In the genomic region with DNA sequence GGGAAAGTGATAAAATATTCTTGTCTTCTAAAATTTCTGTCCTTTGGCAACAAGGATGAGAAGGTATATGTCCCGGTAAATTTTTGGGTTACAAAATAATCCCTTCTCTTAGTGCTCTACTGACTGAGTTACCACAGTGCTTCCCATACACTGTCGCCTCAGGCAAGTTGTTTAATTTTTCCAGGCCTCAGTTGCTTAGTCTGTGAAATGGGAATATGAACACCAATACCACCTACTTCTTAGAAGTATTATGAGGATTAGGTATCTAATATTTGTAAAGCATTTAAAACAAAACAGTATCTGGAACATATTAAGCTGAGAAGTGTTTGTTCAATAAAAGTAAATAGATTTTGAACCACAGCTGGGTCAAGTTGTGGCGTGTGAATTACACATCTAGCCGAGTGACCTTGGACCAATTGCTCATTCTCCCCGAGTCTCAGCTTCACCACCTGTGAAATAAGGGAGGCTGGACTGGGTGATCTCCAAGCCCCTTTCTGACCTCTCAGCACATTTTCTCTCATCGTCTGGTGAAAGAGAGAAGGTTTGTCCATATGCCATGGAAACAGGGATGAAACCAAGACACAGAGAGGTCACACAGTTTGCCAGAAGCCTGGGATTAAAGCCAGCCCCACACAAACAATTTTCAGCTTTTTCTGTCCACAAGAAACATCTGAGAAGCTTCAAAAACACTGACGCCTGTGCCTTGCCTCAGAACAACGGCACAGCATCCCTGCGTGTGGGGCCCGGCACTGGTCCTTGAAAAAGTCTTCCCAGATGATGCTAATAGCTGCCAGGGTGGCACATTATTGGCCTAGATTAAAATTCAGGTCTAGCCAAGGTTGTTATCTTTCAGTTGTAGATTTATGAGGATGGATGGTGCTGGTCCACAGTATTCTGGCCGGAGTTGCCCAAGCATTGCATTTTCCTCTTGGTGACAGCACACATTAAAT, we compare ENCODE assay signal across 31 cellular contexts.
"Had no signal": no experiment of that assay in that cellular context is flagged by ENCODE, and none has a peak within 500 bp of the region (broad histone marks: within the 10 kb centered on the region; RNA-seq: fewer than 3 reads in every experiment).

No MANE protein-coding gene starts in this region.

- H3K36me3 ChIP-seq: heart left ventricle had no signal

- H3K4me1 Mint-ChIP-seq: activated CD4-positive, alpha-beta T cell treated with anti-CD3 and anti-CD28 coated beads for 36 hours; activated CD4-positive, alpha-beta T cell treated with anti-CD3 and anti-CD28 coated beads, Interleukin-2, amount 10 ng/mL, durations not matched to agents 24 days and 14 days; activated CD8-positive, alpha-beta memory T cell treated with anti-CD3 and anti-CD28 coated beads, Interleukin-2, amount 10 ng/mL, durations not matched to agents 7 days and 5 days; activated naive CD4-positive, alpha-beta T cell treated with anti-CD3 and anti-CD28 coated beads, Interleukin-2, amount 10 ng/mL, durations not matched to agents 7 days and 5 days; activated naive CD8-positive, alpha-beta T cell treated with anti-CD3 and anti-CD28 coated beads, Interleukin-2, amount 10 ng/mL, durations not matched to agents 7 days and 5 days had no signal

- H3K4me3 ChIP-seq: heart left ventricle had no signal

- FAIRE-seq: astrocyte, colon, endometrium, endothelial cell of umbilical vein, frontal cortex had no signal

- H3K4me3 Mint-ChIP-seq: activated CD4-positive, alpha-beta memory T cell treated with anti-CD3 and anti-CD28 coated beads for 36 hours; activated CD4-positive, alpha-beta T cell treated with anti-CD3 and anti-CD28 coated beads for 36 hours; activated CD4-positive, alpha-beta T cell treated with anti-CD3 and anti-CD28 coated beads, Interleukin-2, amount 10 ng/mL, durations not matched to agents 24 days and 14 days; activated CD8-positive, alpha-beta memory T cell treated with anti-CD3 and anti-CD28 coated beads, Interleukin-2, amount 10 ng/mL, durations not matched to agents 7 days and 5 days; activated CD8-positive, alpha-beta T cell treated with anti-CD3 and anti-CD28 coated beads, Interleukin-2, amount 10 ng/mL, durations not matched to agents 7 days and 5 days; activated naive CD4-positive, alpha-beta T cell treated with anti-CD3 and anti-CD28 coated beads, Interleukin-2, amount 10 ng/mL, durations not matched to agents 7 days and 5 days; activated naive CD8-positive, alpha-beta T cell treated with anti-CD3 and anti-CD28 coated beads, Interleukin-2, amount 10 ng/mL, durations not matched to agents 7 days and 5 days; activated T-helper 1 cell treated with anti-CD3 and anti-CD28 coated beads, Interleukin-12 subunit alpha, Interleukin-12 subunit beta, Interleukin-2, Interleukin-4 antibody, amounts not matched to agents 30 ng/mL and 10 ng/mL and 1 ng/mL, durations not matched to agents 14 hours and 24 hours and 36 hours had no signal

- ATAC-seq: activated CD4-positive, alpha-beta T cell treated with anti-CD3 and anti-CD28 coated beads for 36 hours; activated CD8-positive, alpha-beta memory T cell treated with anti-CD3 and anti-CD28 coated beads, Interleukin-2, amount 10 ng/mL, durations not matched to agents 7 days and 5 days; activated CD8-positive, alpha-beta T cell treated with anti-CD3 and anti-CD28 coated beads, Interleukin-2, amount 10 ng/mL, durations not matched to agents 7 days and 5 days; activated naive CD4-positive, alpha-beta T cell treated with anti-CD3 and anti-CD28 coated beads, Interleukin-2, amount 50 U/mL, for 72 hours; heart left ventricle had no signal

- H3K27me3 Mint-ChIP-seq: activated CD4-positive, alpha-beta memory T cell treated with anti-CD3 and anti-CD28 coated beads for 36 hours; activated CD4-positive, alpha-beta T cell treated with anti-CD3 and anti-CD28 coated beads for 36 hours; activated CD4-positive, alpha-beta T cell treated with anti-CD3 and anti-CD28 coated beads, Interleukin-2, amount 10 ng/mL, durations not matched to agents 24 days and 14 days; activated CD8-positive, alpha-beta memory T cell treated with anti-CD3 and anti-CD28 coated beads, Interleukin-2, amount 10 ng/mL, durations not matched to agents 7 days and 5 days; activated naive CD4-positive, alpha-beta T cell treated with anti-CD3 and anti-CD28 coated beads, Interleukin-2, amount 10 ng/mL, durations not matched to agents 7 days and 5 days; activated naive CD8-positive, alpha-beta T cell treated with anti-CD3 and anti-CD28 coated beads, Interleukin-2, amount 10 ng/mL, durations not matched to agents 7 days and 5 days had no signal

- H3K27ac Mint-ChIP-seq: activated CD4-positive, alpha-beta memory T cell treated with anti-CD3 and anti-CD28 coated beads for 36 hours; activated CD4-positive, alpha-beta T cell treated with anti-CD3 and anti-CD28 coated beads for 36 hours; activated CD4-positive, alpha-beta T cell treated with anti-CD3 and anti-CD28 coated beads, Interleukin-2, amount 10 ng/mL, durations not matched to agents 24 days and 14 days; activated CD8-positive, alpha-beta memory T cell treated with anti-CD3 and anti-CD28 coated beads, Interleukin-2, amount 10 ng/mL, durations not matched to agents 7 days and 5 days; activated CD8-positive, alpha-beta T cell treated with anti-CD3 and anti-CD28 coated beads, Interleukin-2, amount 10 ng/mL, durations not matched to agents 7 days and 5 days; activated naive CD4-positive, alpha-beta T cell treated with anti-CD3 and anti-CD28 coated beads, Interleukin-2, amount 10 ng/mL, durations not matched to agents 7 days and 5 days; activated naive CD8-positive, alpha-beta T cell treated with anti-CD3 and anti-CD28 coated beads, Interleukin-2, amount 10 ng/mL, durations not matched to agents 7 days and 5 days; activated T-helper 1 cell treated with anti-CD3 and anti-CD28 coated beads, Interleukin-12 subunit alpha, Interleukin-12 subunit beta, Interleukin-2, Interleukin-4 antibody, amounts not matched to agents 30 ng/mL and 10 ng/mL and 1 ng/mL, durations not matched to agents 14 hours and 24 hours and 36 hours; activated T-helper 2 cell treated with anti-CD3 and anti-CD28 coated beads, Interferon-gamma antibody, Interleukin-2, Interleukin-4, amounts not matched to agents 10 μg/mL and 5 μg/mL and 100 μg/mL, durations not matched to agents 14 hours and 24 hours and 36 hours had no signal

- H3K36me3 Mint-ChIP-seq: activated CD4-positive, alpha-beta memory T cell treated with anti-CD3 and anti-CD28 coated beads for 36 hours; activated CD8-positive, alpha-beta memory T cell treated with anti-CD3 and anti-CD28 coated beads, Interleukin-2, amount 10 ng/mL, durations not matched to agents 7 days and 5 days; activated naive CD4-positive, alpha-beta T cell treated with anti-CD3 and anti-CD28 coated beads, Interleukin-2, amount 10 ng/mL, durations not matched to agents 7 days and 5 days; activated naive CD4-positive, alpha-beta T cell treated with anti-CD3 and anti-CD28 coated beads, Interleukin-2, amount 50 U/mL, for 72 hours; activated naive CD8-positive, alpha-beta T cell treated with anti-CD3 and anti-CD28 coated beads, Interleukin-2, amount 10 ng/mL, durations not matched to agents 7 days and 5 days had no signal

- DNase-seq: activated CD4-positive, alpha-beta memory T cell treated with anti-CD3 and anti-CD28 coated beads for 36 hours; activated CD4-positive, alpha-beta T cell treated with anti-CD3 and anti-CD28 coated beads for 36 hours; activated CD4-positive, alpha-beta T cell treated with anti-CD3 and anti-CD28 coated beads, Interleukin-2, amount 10 ng/mL, durations not matched to agents 24 days and 14 days; activated CD4-positive, CD25-positive, alpha-beta regulatory T cell; activated CD4-positive, CD25-positive, alpha-beta regulatory T cell treated with anti-CD3 and anti-CD28 coated beads, Interleukin-2, amount 50 U/mL, for 72 hours; activated CD8-positive, alpha-beta memory T cell treated with anti-CD3 and anti-CD28 coated beads, Interleukin-2, amount 10 ng/mL, durations not matched to agents 7 days and 5 days; activated CD8-positive, alpha-beta memory T cell treated with anti-CD3 and anti-CD28 coated beads, Interleukin-2, amount 50 U/mL, for 4 hours; activated CD8-positive, alpha-beta T cell treated with anti-CD3 and anti-CD28 coated beads, Interleukin-2, amount 10 ng/mL, durations not matched to agents 7 days and 5 days; activated gamma-delta T cell; activated naive CD4-positive, alpha-beta T cell; activated naive CD4-positive, alpha-beta T cell treated with anti-CD3 and anti-CD28 coated beads, Interleukin-2, amount 10 ng/mL, durations not matched to agents 7 days and 5 days; activated naive CD8-positive, alpha-beta T cell treated with anti-CD3 and anti-CD28 coated beads, Interleukin-2, amount 10 ng/mL, durations not matched to agents 7 days and 5 days; activated T-cell treated with anti-CD3 and anti-CD28 coated beads, Interleukin-2, amount 50 U/mL, for 1 hour; activated T-cell treated with anti-CD3 and anti-CD28 coated beads, Interleukin-2, amount 50 U/mL, for 48 hours; amniotic stem cell; caudate nucleus; cortex of kidney; effector CD8-positive, alpha-beta T cell; foreskin fibroblast; glutamatergic neuron; heart left ventricle; T-helper 2 cell had no signal

- H3K27ac ChIP-seq: epithelial cell of prostate, heart left ventricle had no signal

- H3K27me3 ChIP-seq: heart left ventricle had no signal
